In genomic region chr14:99505089-99505488, GRCh38 we compare ENCODE assay signal across 20 cellular contexts.
"Had no signal": no experiment of that assay in that cellular context is flagged by ENCODE, and none has a peak within 500 bp of the region (broad histone marks: within the 10 kb centered on the region; RNA-seq: fewer than 3 reads in every experiment).

No MANE protein-coding gene starts in this region.

- H3K27ac ChIP-seq: cardiac muscle cell, esophagus muscularis mucosa, left ventricle myocardium inferior, pancreas, psoas muscle, right atrium auricular region, tibial artery had no signal

- ATAC-seq: natural killer cell treated with Interleukin-12 subunit alpha and Interleukin-12 subunit beta and Interleukin-15 and Interleukin-18, amount 100 ng/mL, for 72 hours; pancreas; psoas muscle; stimulated activated naive CD8-positive, alpha-beta T cell treated with anti-CD3 and anti-CD28 coated beads, Interleukin-15, amount 100 ng/mL, for 72 hours had no signal

- H3K9me3 Mint-ChIP-seq: activated T-helper 2 cell treated with anti-CD3 and anti-CD28 coated beads, Interferon-gamma antibody, Interleukin-2, Interleukin-4, amounts not matched to agents 10 μg/mL and 5 μg/mL and 100 μg/mL, durations not matched to agents 14 hours and 24 hours and 36 hours; natural killer cell treated with Interleukin-12 subunit alpha and Interleukin-12 subunit beta and Interleukin-15 and Interleukin-18, amount 100 ng/mL, for 72 hours; stimulated activated naive CD8-positive, alpha-beta T cell treated with anti-CD3 and anti-CD28 coated beads, Interleukin-15, amount 100 ng/mL, for 72 hours had no signal

- H3K4me3 Mint-ChIP-seq: natural killer cell treated with Interleukin-12 subunit alpha and Interleukin-12 subunit beta and Interleukin-15 and Interleukin-18, amount 100 ng/mL, for 72 hours; stimulated activated naive CD8-positive, alpha-beta T cell treated with anti-CD3 and anti-CD28 coated beads, Interleukin-15, amount 100 ng/mL, for 72 hours had no signal

- DNase-seq: activated CD4-positive, alpha-beta T cell treated with anti-CD3 and anti-CD28 coated beads, Interleukin-2, amount 50 U/mL, for 48 hours; activated naive CD4-positive, alpha-beta T cell; effector CD8-positive, alpha-beta T cell; glutamatergic neuron; hippocampal formation; kidney glomerular epithelial cell; left ventricle myocardium inferior; pancreas; psoas muscle; stimulated activated CD4-positive, alpha-beta T cell treated with anti-CD3 and anti-CD28 coated beads, Interleukin-12 subunit alpha, Interleukin-12 subunit beta, amount 100 ng/mL, for 4 hours; stimulated activated CD4-positive, alpha-beta T cell treated with anti-CD3 and anti-CD28 coated beads, Interleukin-1b, Interleukin-23, amount 100 ng/mL, for 48 hours; stimulated activated naive CD8-positive, alpha-beta T cell treated with anti-CD3 and anti-CD28 coated beads, Interleukin-15, amount 100 ng/mL, for 72 hours; T-helper 1 cell; T-helper 9 cell; tibial artery had no signal

- H3K4me1 ChIP-seq: psoas muscle, right atrium auricular region had no signal

- H3K27me3 Mint-ChIP-seq: natural killer cell treated with Interleukin-12 subunit alpha and Interleukin-12 subunit beta and Interleukin-15 and Interleukin-18, amount 100 ng/mL, for 72 hours; stimulated activated naive CD8-positive, alpha-beta T cell treated with anti-CD3 and anti-CD28 coated beads, Interleukin-15, amount 100 ng/mL, for 72 hours had no signal

- H3K4me3 ChIP-seq: cardiac muscle cell, esophagus muscularis mucosa, left ventricle myocardium inferior, pancreas, psoas muscle, right atrium auricular region, tibial artery had no signal

- H3K27me3 ChIP-seq: cardiac muscle cell, esophagus muscularis mucosa, pancreas, right atrium auricular region, tibial artery had no signal

- H3K27ac Mint-ChIP-seq: activated T-helper 2 cell treated with anti-CD3 and anti-CD28 coated beads, Interferon-gamma antibody, Interleukin-2, Interleukin-4, amounts not matched to agents 10 μg/mL and 5 μg/mL and 100 μg/mL, durations not matched to agents 14 hours and 24 hours and 36 hours; natural killer cell treated with Interleukin-12 subunit alpha and Interleukin-12 subunit beta and Interleukin-15 and Interleukin-18, amount 100 ng/mL, for 72 hours had no signal

- H3K4me1 Mint-ChIP-seq: stimulated activated naive CD8-positive, alpha-beta T cell treated with anti-CD3 and anti-CD28 coated beads, Interleukin-15, amount 100 ng/mL, for 72 hours had no signal

- H3K9me3 ChIP-seq: esophagus muscularis mucosa, left ventricle myocardium inferior, pancreas, psoas muscle, right atrium auricular region, tibial artery had no signal
